15 cellular contexts compared by ENCODE assay signal in the genomic region with DNA sequence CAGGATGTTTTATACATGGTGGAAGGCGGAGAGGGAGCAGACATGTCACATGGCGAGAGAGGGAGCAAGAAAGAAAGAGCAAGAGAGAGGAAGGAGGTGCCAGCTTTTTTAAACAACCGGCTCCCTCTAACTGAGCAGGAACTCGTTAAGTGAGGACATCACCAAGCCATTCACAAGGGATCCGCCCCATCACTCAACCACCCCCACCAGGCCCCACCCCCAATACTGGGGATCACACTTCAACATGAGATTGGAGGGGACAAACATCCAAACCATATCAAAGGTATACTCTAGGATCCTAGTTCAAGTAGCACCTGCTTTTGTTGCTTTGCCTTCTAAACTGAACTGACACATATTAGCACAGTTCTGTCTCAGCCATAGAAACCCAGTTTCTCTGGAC.
A peak's percentile ranks its signal among the peaks of the same experiment; 100 is the strongest.
DNase-seq lines count a peak whose midpoint lies in the region; ATAC-seq and TF ChIP-seq lines count a peak whose summit lies in the region.
"Had no signal": no experiment of that assay in that cellular context is flagged by ENCODE, and none has a peak within 500 bp of the region (broad histone marks: within the 10 kb centered on the region; RNA-seq: fewer than 3 reads in every experiment).

No MANE protein-coding gene starts in this region.

- H2BK120ac ChIP-seq in neuronal stem cell (ENCODE audit: low read depth, low read length), result no peak overlapping the region

- H2BK15ac ChIP-seq in neuronal stem cell (ENCODE audit: low read length), result no peak overlapping the region

- H3K4me3 Mint-ChIP-seq in Calu3 (ENCODE audit: low read depth, unreplicated experiment), result no peak overlapping the region
- no peak overlapping the region for H3K4me3 Mint-ChIP-seq in activated naive CD8-positive, alpha-beta T cell treated with anti-CD3 and anti-CD28 coated beads for 36 hours
- H3K4me3 Mint-ChIP-seq: CD14-positive monocyte had no signal

- H3K9me3 Mint-ChIP-seq in Calu3 (ENCODE audit: low read depth, unreplicated experiment), result no peaks in the 10 kb centered on the region
- H3K9me3 Mint-ChIP-seq in activated naive CD8-positive, alpha-beta T cell treated with anti-CD3 and anti-CD28 coated beads for 36 hours, result no peaks in the 10 kb centered on the region
- H3K9me3 Mint-ChIP-seq: CD14-positive monocyte had no signal

- peaks cover 45% of the 10 kb centered on the region for H3F3A ChIP-seq in PC-3 (ENCODE audit: low read length, unreplicated experiment)

- RAD21 ChIA-PET in HCT116 (lab: Charles Lee; ENCODE audit: low non-redundant PET in 1 of 2, low total read pairs in 2 of 2, uncharacterized antibody in 2 of 2, unreplicated experiment in 2 of 2), result no interaction called here

- H3K4me3 ChIP-seq in HCT116 (replicated peaks in 1 of 2; ENCODE audit: low read depth in 1 of 2, low read length in 2 of 2), result no peak overlapping the region
- no peak overlapping the region for H3K4me3 ChIP-seq in mucosa of descending colon
- no peak overlapping the region for H3K4me3 ChIP-seq in PC-3 (ENCODE audit: low read length)
- H3K4me3 ChIP-seq in neuronal stem cell (ENCODE audit: low read length in 2 of 2), result no peak overlapping the region
- H3K4me3 ChIP-seq: ascending aorta, left lung, prostate gland had no signal

- DNase-seq in Calu3 (no peak), HCT116 (ENCODE audit: low read depth, low spot score) (no peak), mucosa of descending colon (no peak), PC-3 (no peak), GM03348 (ENCODE audit: low spot score) (no peak), neuronal stem cell (ENCODE audit: low spot score) (no peak)
- DNase-seq in activated naive CD8-positive, alpha-beta T cell treated with anti-CD3 and anti-CD28 coated beads for 36 hours, result no peak
- DNase-seq: left lung; stimulated activated CD4-positive, alpha-beta T cell treated with anti-CD3 and anti-CD28 coated beads, Interleukin-12 subunit alpha, Interleukin-12 subunit beta, amount 100 ng/mL, for 4 hours had no signal

- no peak for TF ChIP-seq POLR2A in HCT116 (IDR thresholded peaks at IDR 0.05; ENCODE audit: borderline replicate concordance, extremely low read depth, insufficient read depth, insufficient read length)

- H3K36me3 Mint-ChIP-seq in Calu3 (ENCODE audit: insufficient read depth, unreplicated experiment), result peaks cover 93% of the 10 kb centered on the region
- peaks cover 71% of the 10 kb centered on the region for H3K36me3 Mint-ChIP-seq in activated naive CD8-positive, alpha-beta T cell treated with anti-CD3 and anti-CD28 coated beads for 36 hours

- peak; percentile 42 for ATAC-seq in HCT116
- ATAC-seq in mucosa of descending colon, result peak; percentile 28
- no peak for ATAC-seq in HG02973 (IDR thresholded peaks at IDR 0.05; ENCODE audit: unreplicated experiment)
- no peak for ATAC-seq in PC-3

- H3K27ac Mint-ChIP-seq in Calu3 (ENCODE audit: unreplicated experiment), result peak overlapping the region; percentile 45
- peak overlapping the region; percentile 69 for H3K27ac Mint-ChIP-seq in activated naive CD8-positive, alpha-beta T cell treated with anti-CD3 and anti-CD28 coated beads for 36 hours
- H3K27ac Mint-ChIP-seq: CD14-positive monocyte had no signal

- H3K9me2 ChIP-seq in HCT116 (ENCODE audit: insufficient read depth) (no peaks in the 10 kb centered on the region), PC-3 (replicated peaks; ENCODE audit: low read length) (no peaks in the 10 kb centered on the region)
- H3K9me2 ChIP-seq: SK-N-SH had no signal

- peak overlapping the region; percentile 34; the same call in 1 of the 2 replicates for H3K4me2 ChIP-seq in HCT116 (ENCODE audit: low read length)
- no peak overlapping the region for H3K4me2 ChIP-seq in PC-3 (ENCODE audit: low read length)
- H3K4me2 ChIP-seq in neuronal stem cell (ENCODE audit: insufficient read depth, low read length, poor library complexity, severe bottlenecking), result no peak overlapping the region
- H3K4me2 ChIP-seq: SK-N-SH had no signal

- H3K9ac ChIP-seq in HCT116 (ENCODE audit: low read length), result peak overlapping the region; percentile 2
- H3K9ac ChIP-seq in PC-3 (ENCODE audit: low read length), result no peak overlapping the region
- no peak overlapping the region for H3K9ac ChIP-seq in neuronal stem cell (ENCODE audit: low read depth, low read length, poor library complexity)
- H3K9ac ChIP-seq: SK-N-SH had no signal

- TF ChIP-seq RAD21 in HCT116 (IDR thresholded peaks at IDR 0.05; ENCODE audit: low read depth), result no peak

- no peak overlapping the region for H4K91ac ChIP-seq in neuronal stem cell (ENCODE audit: low read depth, low read length, poor library complexity)

- BruUV-seq in Calu3 (replicated peaks; lab: Mats Ljungman, UMichigan), result no TSS peak
- BruUV-seq in HCT116 (replicated peaks; lab: Mats Ljungman, UMichigan), result no TSS peak
- BruUV-seq in PC-3 (replicated peaks; lab: Mats Ljungman, UMichigan), result no TSS peak

- H3K27me3 ChIP-seq in HCT116 (ENCODE audit: insufficient read depth, low read length) (no peaks in the 10 kb centered on the region), PC-3 (ENCODE audit: low read length) (no peaks in the 10 kb centered on the region), neuronal stem cell (ENCODE audit: control insufficient read depth in 3 of 3, insufficient read depth in 3 of 3, low read depth in 1 of 3, low read length in 3 of 3) (no peaks in the 10 kb centered on the region)
- H3K27me3 ChIP-seq: ascending aorta, left lung had no signal

- H3K23ac ChIP-seq in neuronal stem cell (ENCODE audit: low read depth, low read length, poor library complexity), result no peak overlapping the region

- H4K8ac ChIP-seq in neuronal stem cell (ENCODE audit: low read depth, low read length), result no peak overlapping the region

- peaks cover 75 to 97% of the 10 kb centered on the region in 2 experiments for H3K4me1 ChIP-seq in HCT116 (ENCODE audit: control insufficient read depth in 1 of 2, insufficient read depth in 2 of 2, low read length in 2 of 2)
- no peaks in the 10 kb centered on the region for H3K4me1 ChIP-seq in mucosa of descending colon (ENCODE audit: low read depth)
- H3K4me1 ChIP-seq in PC-3 (ENCODE audit: insufficient read depth, low read length), result peaks cover 19% of the 10 kb centered on the region
- H3K4me1 ChIP-seq in neuronal stem cell (ENCODE audit: control insufficient read depth in 2 of 2, insufficient read depth in 1 of 2, low read depth in 1 of 2, low read length in 2 of 2), result peaks cover 8 to 21% of the 10 kb centered on the region in 2 donors
- H3K4me1 ChIP-seq: prostate gland had no signal

- H3K79me1 ChIP-seq in neuronal stem cell (ENCODE audit: low read depth, low read length), result no peaks in the 10 kb centered on the region

- no peak overlapping the region for H2BK12ac ChIP-seq in neuronal stem cell (ENCODE audit: low read length)

- POLR2A ChIA-PET in HCT116 (lab: Charles Lee), result interaction anchor here (1.4 kb wide), 2 partner anchors 15 to 20 kb away, joined by 3 to 6 read pairs; no protein-coding TSS in a partner anchor
- POLR2A ChIA-PET in PC-3 (lab: Charles Lee; ENCODE audit: unreplicated experiment), result no interaction called here

- no CpG with 5 or more reads among the region's 5 CpGs for WGBS in neuronal stem cell (ENCODE audit: extremely low coverage in 2 of 2, insufficient read length in 2 of 2, insufficient replicate concordance in 1 of 2), 2 donors

- H3K9me3 ChIP-seq in HCT116 (ENCODE audit: control insufficient read depth in 1 of 2, insufficient read depth in 1 of 2, low read depth in 1 of 2, low read length in 2 of 2) (no peaks in the 10 kb centered on the region), mucosa of descending colon (no peaks in the 10 kb centered on the region), PC-3 (ENCODE audit: low read length) (no peaks in the 10 kb centered on the region), neuronal stem cell (replicated peaks in 1 of 2; ENCODE audit: control insufficient read depth in 2 of 2, insufficient read depth in 1 of 2, low read depth in 1 of 2, low read length in 2 of 2) (no peaks in the 10 kb centered on the region)
- H3K9me3 ChIP-seq: ascending aorta, left lung, prostate gland, SK-N-SH had no signal

- no peak overlapping the region for H2BK5ac ChIP-seq in neuronal stem cell (ENCODE audit: low read length)

- H3K36me3 ChIP-seq in HCT116 (ENCODE audit: control insufficient read depth in 1 of 2, insufficient read depth in 2 of 2, low read length in 2 of 2) (peaks cover 7 to 74% of the 10 kb centered on the region in 2 experiments), mucosa of descending colon (ENCODE audit: low read depth) (no peaks in the 10 kb centered on the region), PC-3 (ENCODE audit: low read depth, low read length) (peaks cover 45% of the 10 kb centered on the region), neuronal stem cell (replicated peaks in 1 of 2; ENCODE audit: control insufficient read depth in 2 of 2, insufficient read depth in 2 of 2, low read length in 2 of 2) (no peaks in the 10 kb centered on the region)

- no peak overlapping the region for H3K4ac ChIP-seq in neuronal stem cell (ENCODE audit: low read length)

- H3K79me2 ChIP-seq in HCT116 (ENCODE audit: insufficient read depth, low read length), result peaks cover 67% of the 10 kb centered on the region
- H3K79me2 ChIP-seq in PC-3 (ENCODE audit: low read length), result peaks cover 20% of the 10 kb centered on the region; the same call in 1 of the 2 replicates

- H2AFZ ChIP-seq in HCT116 (ENCODE audit: low read depth, low read length, poor library complexity, severe bottlenecking), result no peak overlapping the region
- no peak overlapping the region for H2AFZ ChIP-seq in PC-3 (ENCODE audit: low read length)
- no peak overlapping the region for H2AFZ ChIP-seq in neuronal stem cell (ENCODE audit: low read length)

- no peaks in the 10 kb centered on the region for H3K27me3 Mint-ChIP-seq in Calu3 (ENCODE audit: unreplicated experiment)
- H3K27me3 Mint-ChIP-seq in activated naive CD8-positive, alpha-beta T cell treated with anti-CD3 and anti-CD28 coated beads for 36 hours, result peaks cover 5% of the 10 kb centered on the region

- TF ChIP-seq CTCF in Calu3 (IDR thresholded peaks at IDR 0.05; ENCODE audit: unreplicated experiment) (no peak), HCT116 (IDR thresholded peaks at IDR 0.05 in 2 of 3, conservative IDR thresholded peaks at IDR 0.05 in 1 of 3; ENCODE audit: borderline replicate concordance in 1 of 3, insufficient read depth in 1 of 3, low read depth in 2 of 3, low read length in 2 of 3) (no peak), mucosa of descending colon (IDR thresholded peaks at IDR 0.05) (no peak), PC-3 (conservative IDR thresholded peaks at IDR 0.05; ENCODE audit: low read depth, low read length) (no peak)

- no peak overlapping the region for H2AK5ac ChIP-seq in neuronal stem cell (ENCODE audit: low read depth, low read length)

- no peak overlapping the region for H3K14ac ChIP-seq in neuronal stem cell (ENCODE audit: low read length)

- H3K4me1 Mint-ChIP-seq in Calu3 (ENCODE audit: low read depth, unreplicated experiment), result peaks cover 60% of the 10 kb centered on the region
- H3K4me1 Mint-ChIP-seq in activated naive CD8-positive, alpha-beta T cell treated with anti-CD3 and anti-CD28 coated beads for 36 hours, result peaks cover 35% of the 10 kb centered on the region
- H3K4me1 Mint-ChIP-seq: CD14-positive monocyte had no signal

- H3K27ac ChIP-seq in HCT116 (ENCODE audit: low read depth, low read length) (peak overlapping the region; percentile 100), PC-3 (ENCODE audit: low read length) (no peak overlapping the region), neuronal stem cell (replicated peaks; ENCODE audit: low read length) (no peak overlapping the region)
- H3K27ac ChIP-seq: prostate gland, VCaP had no signal

- intact Hi-C loops in Calu3 (cut with micrococcal nuclease; ENCODE audit: unreplicated experiment), result loop anchor here (1.0 kb wide), 1 partner anchor 20 kb away; no protein-coding TSS in a partner anchor
- intact Hi-C loops in HCT116 (cut with micrococcal nuclease), result loop anchor here (2.0 kb wide), 1 partner anchor 165 kb away; no protein-coding TSS in a partner anchor
- intact Hi-C loops in mucosa of descending colon (cut with DNase I, micrococcal nuclease), result no loop called here
- intact Hi-C loops in PC-3 (cut with micrococcal nuclease), result loop anchor here (1.0 kb wide), 1 partner anchor 164 kb away; no protein-coding TSS in a partner anchor

- no peak overlapping the region for H3K18ac ChIP-seq in neuronal stem cell (ENCODE audit: low read length)

- CTCF ChIA-PET in Calu3 (lab: Charles Lee), result interaction anchor here (0.8 to 1.6 kb wide), 5 partner anchors 9 to 164 kb away, joined by 3 to 6 read pairs (median 6); no protein-coding TSS in a partner anchor
- CTCF ChIA-PET in HCT116 (lab: Charles Lee), result interaction anchor here (0.8 to 3.8 kb wide), 5 partner anchors 10 to 164 kb away, joined by 3 to 26 read pairs (median 3); no protein-coding TSS in a partner anchor
- CTCF ChIA-PET in PC-3 (lab: Charles Lee), result interaction anchor here (1.4 kb wide), 1 partner anchor 21 kb away, joined by 5 read pairs; no protein-coding TSS in a partner anchor

- H4K20me1 ChIP-seq in HCT116 (ENCODE audit: insufficient read depth) (no peaks in the 10 kb centered on the region), PC-3 (ENCODE audit: low read length) (peaks cover 7% of the 10 kb centered on the region)

Comparison
In these comparisons a context has a peak if more than half of its experiments do, and no peak if none do; other contexts are left out.
1. ATAC-seq: peak in HCT116 (single experiment) and mucosa of descending colon (single experiment); none in HG02973 (single experiment) and PC-3 (single experiment).
2. intact Hi-C loops: an anchor here in Calu3 (1.0 kb wide), HCT116 (2.0 kb wide) and PC-3 (1.0 kb wide); none called in mucosa of descending colon.